ENCODE assay signal across 8 cellular contexts in genomic region chr17:45161288-45162021, GRCh38. TPM values are rescaled to one million over a fixed set of nuclear protein-coding genes. Genes with fewer than 3 reads are reported as not detected.
DNase-seq lines count a peak whose midpoint lies in the region; ATAC-seq and TF ChIP-seq lines count a peak whose summit lies in the region.

HEXIM2 (plus strand) TSS chr17:45161875; CDS start chr17:45162794, 919 bp downstream.

- peak within 1 kb of the TSS; percentile 84 for H3K4me3 ChIP-seq in mucosa of stomach (ENCODE audit: low read length)

- ATAC-seq in GM21737 (IDR thresholded peaks at IDR 0.05; ENCODE audit: unreplicated experiment) (peak; percentile 86), esophagus mucosa (peak; percentile 94)

- H3K36me3 ChIP-seq in mucosa of stomach (ENCODE audit: control insufficient read depth, insufficient read depth, low read length), result no peaks in the 10 kb centered on the region

- peak; percentile 99 for DNase-seq in DMS79 (lab: John Stamatoyannopoulos, UW)
- peak; percentile 100 for DNase-seq in KG1 (lab: John Stamatoyannopoulos, UW)
- peak; percentile 98 to 99 for DNase-seq in activated T-cell treated with anti-CD3 and anti-CD28 coated beads, Interleukin-2, amount 50 U/mL, for 48 hours
- peak; percentile 99 for DNase-seq in stimulated activated CD8-positive, alpha-beta memory T cell treated with anti-CD3 and anti-CD28 coated beads, Interleukin-4, amount 100 ng/mL, for 48 hours

- H3K27me3 ChIP-seq in mucosa of stomach (ENCODE audit: control insufficient read depth, insufficient read depth, low read length), result no peaks in the 10 kb centered on the region

- no peaks in the 10 kb centered on the region for H3K9me3 ChIP-seq in mucosa of stomach (ENCODE audit: control insufficient read depth, low read length)

- peak within 1 kb of the TSS; percentile 99 for H3K9ac ChIP-seq in mucosa of stomach (ENCODE audit: low read length)

- H3K4me1 ChIP-seq in mucosa of stomach (ENCODE audit: control insufficient read depth, insufficient read depth, low read length), result peaks cover 29% of the 10 kb centered on the region

TF ChIP-seq in PFSK-1, 5 proteins besides CTCF, POLR2A, EP300 and RAD21:
- peak; percentile 39 for TF ChIP-seq FOXP2 (optimal IDR thresholded peaks at IDR 0.05; ENCODE audit: borderline replicate concordance, extremely low read depth, extremely low read length, insufficient read depth)
- peak; percentile 53 to 69; a peak in 1 of 4 replicates for TF ChIP-seq REST (IDR thresholded peaks at IDR 0.05; ENCODE audit: insufficient read depth in 1 of 2, low read depth in 2 of 2, low read length in 2 of 2)
- TF ChIP-seq SIN3A (IDR thresholded peaks at IDR 0.05; ENCODE audit: borderline replicate concordance, insufficient read depth, low read length), result peak; percentile 60; the same call in 1 of the 2 replicates
- TF ChIP-seq TAF1 (IDR thresholded peaks at IDR 0.05; ENCODE audit: borderline replicate concordance, insufficient read depth, low read length), result peak; percentile 99
- peak; percentile 87 for TF ChIP-seq POLR2AphosphoS5 (IDR thresholded peaks at IDR 0.05; ENCODE audit: low read depth, low read length)

RNA-seq across cellular contexts. Expression of gene HEXIM2, which starts in this region (rescaled TPM):
- polyA plus RNA-seq in PFSK-1 (2012; ENCODE audit: insufficient read length, low read depth), result 24.9 TPM
- total RNA-seq in esophagus mucosa, result 4.7 TPM

Comparison
In these comparisons a context has a peak if more than half of its experiments do, and no peak if none do; other contexts are left out.
1. Peak in every context shown above with its lines: DNase-seq, ATAC-seq and H3K4me3 ChIP-seq.